Comparison of ENCODE assay signal across 27 cellular contexts in genomic region chr2:332592-332991, GRCh38. TPM values are rescaled to one million over a fixed set of nuclear protein-coding genes. Genes with fewer than 3 reads are reported as not detected.
DNase-seq lines count a peak whose midpoint lies in the region; ATAC-seq and TF ChIP-seq lines count a peak whose summit lies in the region.
"Had no signal": no experiment of that assay in that cellular context is flagged by ENCODE, and none has a peak within 500 bp of the region (broad histone marks: within the 10 kb centered on the region; RNA-seq: fewer than 3 reads in every experiment).

No MANE protein-coding gene starts in this region.

- TF ChIP-seq POLR2A in stomach (IDR thresholded peaks at IDR 0.05) = no peak

- no peak overlapping the region for H3K4me3 Mint-ChIP-seq in activated T-cell treated with anti-CD3 and anti-CD28 coated beads, Interleukin-2, amount 50 U/mL, for 24 hours
- H3K4me3 Mint-ChIP-seq: activated naive CD8-positive, alpha-beta T cell; activated T-helper 17 cell treated with anti-CD3 and anti-CD28 coated beads, Interleukin-2, amount 50 U/mL, for 72 hours; neural crest cell had no signal

- no peak for TF ChIP-seq EP300 in stomach (IDR thresholded peaks at IDR 0.05)

- H3K9ac ChIP-seq in OCI-LY1 (ENCODE audit: low read length) = no peak overlapping the region

- H3K79me2 ChIP-seq in OCI-LY1 (ENCODE audit: insufficient read depth, low read length) = no peaks in the 10 kb centered on the region

- H3K36me3 Mint-ChIP-seq in activated T-cell treated with anti-CD3 and anti-CD28 coated beads, Interleukin-2, amount 50 U/mL, for 24 hours (ENCODE audit: low read depth) = no peaks in the 10 kb centered on the region

- peaks cover 42% of the 10 kb centered on the region for H3K27me3 Mint-ChIP-seq in activated T-cell treated with anti-CD3 and anti-CD28 coated beads, Interleukin-2, amount 50 U/mL, for 24 hours

- H3K27me3 ChIP-seq in OCI-LY1 (ENCODE audit: insufficient read depth, low read length) = no peaks in the 10 kb centered on the region
- peaks cover 0 to under 1% (median 0%) of the 10 kb centered on the region in 3 donors for H3K27me3 ChIP-seq in stomach
- H3K27me3 ChIP-seq in lower lobe of right lung (ENCODE audit: low read depth) = no peaks in the 10 kb centered on the region
- H3K27me3 ChIP-seq: gastrocnemius medialis, vagina had no signal

- H3K27ac Mint-ChIP-seq in activated T-cell treated with anti-CD3 and anti-CD28 coated beads, Interleukin-2, amount 50 U/mL, for 24 hours = no peak overlapping the region
- H3K27ac Mint-ChIP-seq: activated naive CD8-positive, alpha-beta T cell; activated T-helper 17 cell treated with anti-CD3 and anti-CD28 coated beads, Interleukin-2, amount 50 U/mL, for 72 hours had no signal

- peaks cover 29% of the 10 kb centered on the region for H3K9me3 Mint-ChIP-seq in activated T-cell treated with anti-CD3 and anti-CD28 coated beads, Interleukin-2, amount 50 U/mL, for 24 hours

- ATAC-seq in lower lobe of right lung = no peak
- ATAC-seq: activated T-helper 17 cell treated with anti-CD3 and anti-CD28 coated beads, Interleukin-2, amount 50 U/mL, for 72 hours; esophagus mucosa; gastrocnemius medialis; HepG2 had no signal

- WGBS in stomach, 5 donors = 27 to 39% (median 30%) methylated on average over 3 of the region's 3 CpGs

- DNase-seq in choroid plexus epithelial cell (ENCODE audit: low read depth) (no peak), stomach (no peak), lower lobe of right lung (no peak), RPMI8226 (no peak)
- no peak for DNase-seq in activated T-cell treated with anti-CD3 and anti-CD28 coated beads, Interleukin-2, amount 50 U/mL, for 24 hours
- DNase-seq: activated CD4-positive, alpha-beta T cell treated with anti-CD3 and anti-CD28 coated beads for 48 hours; C1 segment of cervical spinal cord; effector CD4-positive, alpha-beta T cell; gastrocnemius medialis; hypothalamus; NCI-H1436; NCI-H526; SHP77; T-helper 1 cell had no signal

- intact Hi-C loops in stomach (cut with DNase I; ENCODE audit: low total_unique reads) (no loop called here), lower lobe of right lung (cut with DNase I) (no loop called here)

- no peak overlapping the region for H3K4me2 ChIP-seq in OCI-LY1 (ENCODE audit: low read length)

- H2AFZ ChIP-seq in OCI-LY1 (ENCODE audit: low read length) = no peak overlapping the region

- H3K4me1 Mint-ChIP-seq in activated T-cell treated with anti-CD3 and anti-CD28 coated beads, Interleukin-2, amount 50 U/mL, for 24 hours (ENCODE audit: low read depth) = no peaks in the 10 kb centered on the region
- H3K4me1 Mint-ChIP-seq: activated T-helper 17 cell treated with anti-CD3 and anti-CD28 coated beads, Interleukin-2, amount 50 U/mL, for 72 hours; neural crest cell had no signal

- H3K9me3 ChIP-seq in OCI-LY1 (ENCODE audit: low read length) (peaks cover 6% of the 10 kb centered on the region; the same call in 1 of the 2 replicates), stomach (peaks cover 9 to 26% (median 24%) of the 10 kb centered on the region in 4 donors), lower lobe of right lung (peaks cover 15% of the 10 kb centered on the region)

- H3K4me1 ChIP-seq in OCI-LY1 (ENCODE audit: insufficient read depth, low read length, severe bottlenecking) (no peaks in the 10 kb centered on the region), stomach (no peaks in the 10 kb centered on the region), lower lobe of right lung (no peaks in the 10 kb centered on the region)
- H3K4me1 ChIP-seq: gastrocnemius medialis, vagina had no signal

- no peak overlapping the region for H3K27ac ChIP-seq in 22Rv1
- H3K27ac ChIP-seq in OCI-LY1 (ENCODE audit: low read depth, low read length, poor library complexity, severe bottlenecking) = no peak overlapping the region
- H3K27ac ChIP-seq in stomach = no peak overlapping the region
- no peak overlapping the region for H3K27ac ChIP-seq in lower lobe of right lung
- H3K27ac ChIP-seq: gastrocnemius medialis, vagina had no signal

- H3K4me3 ChIP-seq in OCI-LY1 (ENCODE audit: low read depth, low read length, poor library complexity, severe bottlenecking) (no peak overlapping the region), choroid plexus epithelial cell (ENCODE audit: low read depth, low read length) (no peak overlapping the region), stomach (no peak overlapping the region), lower lobe of right lung (no peak overlapping the region)
- H3K4me3 ChIP-seq: gastrocnemius medialis, vagina had no signal

- TF ChIP-seq CTCF in 22Rv1 (IDR thresholded peaks at IDR 0.05) (peak; percentile 30; the same call in 1 of the 2 replicates), GM12872 (IDR thresholded peaks at IDR 0.05; ENCODE audit: insufficient read depth, low read depth, low read length) (peak; percentile 18; the same call in 1 of the 3 replicates), OCI-LY1 (IDR thresholded peaks at IDR 0.05; ENCODE audit: low read length) (peak; percentile 44), choroid plexus epithelial cell (conservative IDR thresholded peaks at IDR 0.05; ENCODE audit: low read depth, low read length) (peak; percentile 24), stomach (IDR thresholded peaks at IDR 0.05) (no peak), lower lobe of right lung (IDR thresholded peaks at IDR 0.05) (no peak)

- H3K36me3 ChIP-seq in OCI-LY1 (ENCODE audit: insufficient read depth, low read length) = no peaks in the 10 kb centered on the region
- no peaks in the 10 kb centered on the region for H3K36me3 ChIP-seq in stomach
- no peaks in the 10 kb centered on the region for H3K36me3 ChIP-seq in lower lobe of right lung
- H3K36me3 ChIP-seq: gastrocnemius medialis, vagina had no signal

- no peaks in the 10 kb centered on the region for H3K9me2 ChIP-seq in OCI-LY1 (ENCODE audit: low read depth, low read length)

- H4K20me1 ChIP-seq in OCI-LY1 (ENCODE audit: insufficient read depth, low read length) = no peaks in the 10 kb centered on the region

- no peaks in the 10 kb centered on the region for H3F3A ChIP-seq in OCI-LY1 (ENCODE audit: insufficient read depth, low read length)

RNA-seq across cellular contexts. Expression of gene ALKAL2, which starts 44.7 kb away (rescaled TPM):
- total RNA-seq in stomach (10 to 100 TPM in 3 of 5 donors, 1 to 10 TPM in 1, under 1 TPM in 1; 0.45 to 29.8 (median 11.2) TPM), lower lobe of right lung (6.7 TPM)
- 10 to 100 TPM in 1 of 3 donors, 1 to 10 TPM in 2; 6.8 to 12.6 (median 9.9) TPM for polyA plus RNA-seq in stomach
- total RNA-seq: activated T-helper 17 cell treated with anti-CD3 and anti-CD28 coated beads, Interleukin-2, amount 50 U/mL, for 72 hours; G401; gastrocnemius medialis; mononuclear cell; pulmonary artery endothelial cell; skeletal muscle tissue had no signal

Comparison
In these comparisons a context has a peak if more than half of its experiments do, and no peak if none do; other contexts are left out.
1. CTCF ChIP-seq: peak in 22Rv1 (single experiment), GM12872 (single experiment), OCI-LY1 (single experiment) and choroid plexus epithelial cell (single experiment); none in stomach (0 of 7) and lower lobe of right lung (single experiment).